2 cellular contexts compared by ENCODE assay signal in the genomic region with DNA sequence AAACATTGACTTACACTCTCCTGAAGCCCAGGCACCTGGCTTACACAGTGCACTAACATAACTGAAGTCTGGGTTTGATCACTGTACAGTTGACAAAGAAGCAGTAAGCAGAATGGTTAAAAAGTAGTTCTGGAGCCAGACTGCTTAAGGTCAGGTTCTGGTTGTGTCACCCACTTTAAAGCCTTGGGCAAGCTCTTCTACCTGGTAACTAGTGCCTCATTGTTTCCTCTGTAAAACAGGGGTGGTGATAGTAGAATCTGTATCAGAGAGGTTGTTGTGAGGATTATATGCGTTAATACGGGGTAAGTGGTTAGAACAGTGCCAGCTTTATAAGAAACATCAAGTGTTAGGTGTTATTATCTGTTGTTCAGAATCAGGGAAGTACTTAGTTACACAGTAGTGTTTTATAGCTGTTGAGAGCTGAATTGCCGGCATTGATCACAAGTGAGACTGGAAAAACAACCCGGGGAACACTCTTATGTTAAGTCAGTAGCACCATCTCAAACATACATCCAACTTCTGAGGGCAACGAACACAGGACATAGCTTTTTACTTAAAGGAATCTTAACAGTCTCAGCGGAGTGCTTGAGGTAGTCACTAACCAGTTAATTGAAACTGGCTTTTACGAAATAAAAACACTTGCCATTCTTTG.
A peak's percentile ranks its signal among the peaks of the same experiment; 100 is the strongest.
TF ChIP-seq lines count a peak whose summit lies in the region.

No MANE protein-coding gene starts in this region.

TF ChIP-seq in A549, 52 proteins besides CTCF, POLR2A, EP300 and RAD21 (continued from another document):
- TF ChIP-seq, protein P1, sequence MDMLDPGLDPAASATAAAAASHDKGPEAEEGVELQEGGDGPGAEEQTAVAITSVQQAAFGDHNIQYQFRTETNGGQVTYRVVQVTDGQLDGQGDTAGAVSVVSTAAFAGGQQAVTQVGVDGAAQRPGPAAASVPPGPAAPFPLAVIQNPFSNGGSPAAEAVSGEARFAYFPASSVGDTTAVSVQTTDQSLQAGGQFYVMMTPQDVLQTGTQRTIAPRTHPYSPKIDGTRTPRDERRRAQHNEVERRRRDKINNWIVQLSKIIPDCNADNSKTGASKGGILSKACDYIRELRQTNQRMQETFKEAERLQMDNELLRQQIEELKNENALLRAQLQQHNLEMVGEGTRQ (IDR thresholded peaks at IDR 0.05): no peak
- TF ChIP-seq NFE2L2 (conservative IDR thresholded peaks at IDR 0.05; ENCODE audit: low read length) (no peak), CHD2 (IDR thresholded peaks at IDR 0.05; ENCODE audit: low read length, partially characterized antibody) (no peak), HOXB5 (CRISPR knock-in tag; IDR thresholded peaks at IDR 0.05) (no peak), TP53 (CRISPR knock-in tag; IDR thresholded peaks at IDR 0.05) (no peak), HOXA7 (CRISPR knock-in tag; IDR thresholded peaks at IDR 0.05) (no peak), RCOR1 (IDR thresholded peaks at IDR 0.05; ENCODE audit: low read depth, low read length) (no peak), ZSCAN20 (CRISPR knock-in tag; IDR thresholded peaks at IDR 0.05) (no peak), HOXB13 (CRISPR knock-in tag; IDR thresholded peaks at IDR 0.05; ENCODE audit: low read depth) (no peak), RNF2 (IDR thresholded peaks at IDR 0.05; ENCODE audit: borderline replicate concordance, low read depth) (no peak), CHD4 (IDR thresholded peaks at IDR 0.05; ENCODE audit: borderline replicate concordance) (no peak), EHMT2 (IDR thresholded peaks at IDR 0.05; ENCODE audit: low read depth) (no peak), ZNF302 (CRISPR knock-in tag; IDR thresholded peaks at IDR 0.05) (no peak), MYC (IDR thresholded peaks at IDR 0.05; ENCODE audit: borderline replicate concordance, low read length) (no peak), FOSB (CRISPR knock-in tag; IDR thresholded peaks at IDR 0.05) (no peak)
- TF ChIP-seq, protein P2, sequence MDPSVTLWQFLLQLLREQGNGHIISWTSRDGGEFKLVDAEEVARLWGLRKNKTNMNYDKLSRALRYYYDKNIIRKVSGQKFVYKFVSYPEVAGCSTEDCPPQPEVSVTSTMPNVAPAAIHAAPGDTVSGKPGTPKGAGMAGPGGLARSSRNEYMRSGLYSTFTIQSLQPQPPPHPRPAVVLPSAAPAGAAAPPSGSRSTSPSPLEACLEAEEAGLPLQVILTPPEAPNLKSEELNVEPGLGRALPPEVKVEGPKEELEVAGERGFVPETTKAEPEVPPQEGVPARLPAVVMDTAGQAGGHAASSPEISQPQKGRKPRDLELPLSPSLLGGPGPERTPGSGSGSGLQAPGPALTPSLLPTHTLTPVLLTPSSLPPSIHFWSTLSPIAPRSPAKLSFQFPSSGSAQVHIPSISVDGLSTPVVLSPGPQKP (IDR thresholded peaks at IDR 0.05; ENCODE audit: low read depth, low read length): no peak
- TF ChIP-seq, protein P3, sequence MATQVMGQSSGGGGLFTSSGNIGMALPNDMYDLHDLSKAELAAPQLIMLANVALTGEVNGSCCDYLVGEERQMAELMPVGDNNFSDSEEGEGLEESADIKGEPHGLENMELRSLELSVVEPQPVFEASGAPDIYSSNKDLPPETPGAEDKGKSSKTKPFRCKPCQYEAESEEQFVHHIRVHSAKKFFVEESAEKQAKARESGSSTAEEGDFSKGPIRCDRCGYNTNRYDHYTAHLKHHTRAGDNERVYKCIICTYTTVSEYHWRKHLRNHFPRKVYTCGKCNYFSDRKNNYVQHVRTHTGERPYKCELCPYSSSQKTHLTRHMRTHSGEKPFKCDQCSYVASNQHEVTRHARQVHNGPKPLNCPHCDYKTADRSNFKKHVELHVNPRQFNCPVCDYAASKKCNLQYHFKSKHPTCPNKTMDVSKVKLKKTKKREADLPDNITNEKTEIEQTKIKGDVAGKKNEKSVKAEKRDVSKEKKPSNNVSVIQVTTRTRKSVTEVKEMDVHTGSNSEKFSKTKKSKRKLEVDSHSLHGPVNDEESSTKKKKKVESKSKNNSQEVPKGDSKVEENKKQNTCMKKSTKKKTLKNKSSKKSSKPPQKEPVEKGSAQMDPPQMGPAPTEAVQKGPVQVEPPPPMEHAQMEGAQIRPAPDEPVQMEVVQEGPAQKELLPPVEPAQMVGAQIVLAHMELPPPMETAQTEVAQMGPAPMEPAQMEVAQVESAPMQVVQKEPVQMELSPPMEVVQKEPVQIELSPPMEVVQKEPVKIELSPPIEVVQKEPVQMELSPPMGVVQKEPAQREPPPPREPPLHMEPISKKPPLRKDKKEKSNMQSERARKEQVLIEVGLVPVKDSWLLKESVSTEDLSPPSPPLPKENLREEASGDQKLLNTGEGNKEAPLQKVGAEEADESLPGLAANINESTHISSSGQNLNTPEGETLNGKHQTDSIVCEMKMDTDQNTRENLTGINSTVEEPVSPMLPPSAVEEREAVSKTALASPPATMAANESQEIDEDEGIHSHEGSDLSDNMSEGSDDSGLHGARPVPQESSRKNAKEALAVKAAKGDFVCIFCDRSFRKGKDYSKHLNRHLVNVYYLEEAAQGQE (IDR thresholded peaks at IDR 0.05): no peak

TF ChIP-seq in HEK293, 187 proteins besides CTCF, POLR2A, EP300 and RAD21 (continued from another document):
- TF ChIP-seq, protein P4, sequence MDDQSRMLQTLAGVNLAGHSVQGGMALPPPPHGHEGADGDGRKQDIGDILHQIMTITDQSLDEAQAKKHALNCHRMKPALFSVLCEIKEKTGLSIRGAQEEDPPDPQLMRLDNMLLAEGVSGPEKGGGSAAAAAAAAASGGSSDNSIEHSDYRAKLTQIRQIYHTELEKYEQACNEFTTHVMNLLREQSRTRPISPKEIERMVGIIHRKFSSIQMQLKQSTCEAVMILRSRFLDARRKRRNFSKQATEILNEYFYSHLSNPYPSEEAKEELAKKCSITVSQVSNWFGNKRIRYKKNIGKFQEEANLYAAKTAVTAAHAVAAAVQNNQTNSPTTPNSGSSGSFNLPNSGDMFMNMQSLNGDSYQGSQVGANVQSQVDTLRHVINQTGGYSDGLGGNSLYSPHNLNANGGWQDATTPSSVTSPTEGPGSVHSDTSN (CRISPR knock-in tag; IDR thresholded peaks at IDR 0.05): no peak
- TF ChIP-seq KLF8 (tag by site-specific recombination; IDR thresholded peaks at IDR 0.05) (no peak), SCRT2 (tag by site-specific recombination; IDR thresholded peaks at IDR 0.05) (no peak), ZBTB20 (tag by site-specific recombination; IDR thresholded peaks at IDR 0.05) (peak; percentile 28; the same call in 1 of the 2 replicates), ZNF426 (tag by site-specific recombination; IDR thresholded peaks at IDR 0.05) (no peak), ZNF792 (tag by site-specific recombination; IDR thresholded peaks at IDR 0.05) (no peak), ZNF600 (tag by site-specific recombination; IDR thresholded peaks at IDR 0.05) (peak; percentile 54; the same call in 1 of the 2 replicates), ZNF701 (tag by site-specific recombination; IDR thresholded peaks at IDR 0.05) (no peak), KLF10 (tag by site-specific recombination; IDR thresholded peaks at IDR 0.05) (no peak), ZNF114 (tag by site-specific recombination; IDR thresholded peaks at IDR 0.05) (no peak), OSR2 (tag by site-specific recombination; IDR thresholded peaks at IDR 0.05) (peak; percentile 67; the same call in 1 of the 2 replicates)
- TF ChIP-seq, protein P5, sequence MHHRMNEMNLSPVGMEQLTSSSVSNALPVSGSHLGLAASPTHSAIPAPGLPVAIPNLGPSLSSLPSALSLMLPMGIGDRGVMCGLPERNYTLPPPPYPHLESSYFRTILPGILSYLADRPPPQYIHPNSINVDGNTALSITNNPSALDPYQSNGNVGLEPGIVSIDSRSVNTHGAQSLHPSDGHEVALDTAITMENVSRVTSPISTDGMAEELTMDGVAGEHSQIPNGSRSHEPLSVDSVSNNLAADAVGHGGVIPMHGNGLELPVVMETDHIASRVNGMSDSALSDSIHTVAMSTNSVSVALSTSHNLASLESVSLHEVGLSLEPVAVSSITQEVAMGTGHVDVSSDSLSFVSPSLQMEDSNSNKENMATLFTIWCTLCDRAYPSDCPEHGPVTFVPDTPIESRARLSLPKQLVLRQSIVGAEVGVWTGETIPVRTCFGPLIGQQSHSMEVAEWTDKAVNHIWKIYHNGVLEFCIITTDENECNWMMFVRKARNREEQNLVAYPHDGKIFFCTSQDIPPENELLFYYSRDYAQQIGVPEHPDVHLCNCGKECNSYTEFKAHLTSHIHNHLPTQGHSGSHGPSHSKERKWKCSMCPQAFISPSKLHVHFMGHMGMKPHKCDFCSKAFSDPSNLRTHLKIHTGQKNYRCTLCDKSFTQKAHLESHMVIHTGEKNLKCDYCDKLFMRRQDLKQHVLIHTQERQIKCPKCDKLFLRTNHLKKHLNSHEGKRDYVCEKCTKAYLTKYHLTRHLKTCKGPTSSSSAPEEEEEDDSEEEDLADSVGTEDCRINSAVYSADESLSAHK (tag by site-specific recombination; IDR thresholded peaks at IDR 0.05): no peak
TF ChIP-seq in HEK293: peak in this region for 3.
